ENCODE assay signal across 19 cellular contexts in the genomic region with DNA sequence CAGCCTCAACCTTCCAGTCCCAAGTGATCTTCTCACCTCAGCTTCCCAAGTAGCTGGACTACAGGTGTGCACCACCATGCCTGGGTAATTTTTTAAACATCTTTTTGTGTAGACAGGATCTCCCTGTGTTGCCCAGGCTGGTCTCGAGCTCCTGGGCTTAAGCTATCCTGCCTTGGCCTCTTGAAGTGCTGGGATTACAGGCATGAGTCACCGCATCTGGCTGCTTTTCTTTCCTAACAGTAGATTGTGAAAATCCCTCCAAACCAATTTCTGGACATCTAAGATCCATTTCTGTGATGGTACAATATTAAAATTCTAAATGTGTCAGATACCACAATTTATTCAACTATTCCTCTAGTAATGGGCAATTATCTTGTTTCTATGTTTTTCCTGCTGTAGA. TPM values are rescaled to one million over a fixed set of nuclear protein-coding genes. Genes with fewer than 3 reads are reported as not detected.
DNase-seq lines count a peak whose midpoint lies in the region; ATAC-seq, FAIRE-seq and TF ChIP-seq lines count a peak whose summit lies in the region.
"Had no signal": no experiment of that assay in that cellular context is flagged by ENCODE, and none has a peak within 500 bp of the region (broad histone marks: within the 10 kb centered on the region; RNA-seq: fewer than 3 reads in every experiment).

No MANE protein-coding gene starts in this region.

- H3K9ac ChIP-seq in keratinocyte (ENCODE audit: control insufficient read depth, extremely low read depth, insufficient read depth, low read length), result no peak overlapping the region
- H3K9ac ChIP-seq in colonic mucosa (ENCODE audit: low read depth in 2 of 2, low read length in 2 of 2), result no peak overlapping the region
- H3K9ac ChIP-seq: SK-N-SH had no signal

- peak; percentile 17 for FAIRE-seq in keratinocyte (lab: Jason Lieb, UNC)
- FAIRE-seq: HTR-8/SVneo had no signal

- CTCF ChIA-PET in BJ (lab: Yijun Ruan, JAX), result interaction anchor here (1.0 kb wide), 1 partner anchor 8 kb away, joined by 3 read pairs; no protein-coding TSS in a partner anchor

- H4K20me1 ChIP-seq in keratinocyte (ENCODE audit: control insufficient read depth, extremely low read depth, insufficient read depth, low read length), result no peaks in the 10 kb centered on the region

- H3K4me1 ChIP-seq in keratinocyte (ENCODE audit: control insufficient read depth, extremely low read depth, insufficient read depth, low read length), result peaks cover 4% of the 10 kb centered on the region
- H3K4me1 ChIP-seq in colonic mucosa, result no peaks in the 10 kb centered on the region

- H3K9me1 ChIP-seq in keratinocyte (ENCODE audit: control insufficient read depth, extremely low read depth, insufficient read depth, low read length), result no peaks in the 10 kb centered on the region

- POLR2A ChIA-PET in BJ (lab: Charles Lee), result interaction anchor here (0.6 kb wide), 1 partner anchor 117 kb away, joined by 3 read pairs; no protein-coding TSS in a partner anchor

- H3K4me3 ChIP-seq in BJ (ENCODE audit: low read depth, low read length) (no peak overlapping the region), keratinocyte (ENCODE audit: control insufficient read depth in 2 of 3, extremely low read depth in 1 of 3, insufficient read depth in 2 of 3, low read depth in 1 of 3, low read length in 3 of 3) (no peak overlapping the region), colonic mucosa (no peak overlapping the region)
- H3K4me3 ChIP-seq: stomach had no signal

- peaks cover 1% of the 10 kb centered on the region; the same call in 1 of the 2 replicates for H3K36me3 ChIP-seq in BJ (ENCODE audit: control insufficient read depth, insufficient read depth, low read length)
- peaks cover 8 to 9% of the 10 kb centered on the region in 2 experiments for H3K36me3 ChIP-seq in keratinocyte (ENCODE audit: control insufficient read depth in 2 of 2, extremely low read depth in 1 of 2, insufficient read depth in 2 of 2, low read length in 2 of 2)
- no peaks in the 10 kb centered on the region for H3K36me3 ChIP-seq in colonic mucosa

- no peaks in the 10 kb centered on the region for H3K79me2 ChIP-seq in keratinocyte (ENCODE audit: control insufficient read depth, insufficient read depth, low read length)

- DNase-seq in BJ (ENCODE audit: low read depth), result peak; percentile 5
- peak; percentile 48 for DNase-seq in LHCN-M2 (ENCODE audit: low read depth)
- DNase-seq in brain pericyte (ENCODE audit: low read depth, low spot score), result peak; percentile 1
- no peak for DNase-seq in keratinocyte (ENCODE audit: low read depth, low spot score)
- DNase-seq in colonic mucosa, result no peak
- no peak for DNase-seq in COR-L47 (lab: John Stamatoyannopoulos, UW)
- no peak for DNase-seq in mesenteric fat pad (ENCODE audit: low spot score)
- DNase-seq: C1 segment of cervical spinal cord; effector memory CD4-positive, alpha-beta T cell; GF-D8; glutamatergic neuron; H9; left colon; NCI-H2171; SK-N-SH; stomach had no signal

- TF ChIP-seq CTCF in BJ (IDR thresholded peaks at IDR 0.05; ENCODE audit: insufficient read depth, low read depth, low read length), result no peak
- no peak for TF ChIP-seq CTCF in keratinocyte (optimal IDR thresholded peaks at IDR 0.05 in 1 of 3, IDR thresholded peaks at IDR 0.05 in 1 of 3, conservative IDR thresholded peaks at IDR 0.05 in 1 of 3; ENCODE audit: extremely low read depth in 1 of 3, insufficient read depth in 2 of 3, low read length in 3 of 3)
- no peak for TF ChIP-seq CTCF in colonic mucosa (IDR thresholded peaks at IDR 0.05)

- H2AFZ ChIP-seq in keratinocyte (ENCODE audit: control insufficient read depth, low read length), result no peak overlapping the region

- H3K4me2 ChIP-seq in keratinocyte (ENCODE audit: control insufficient read depth, extremely low read depth, insufficient read depth, low read depth, low read length), result no peak overlapping the region
- H3K4me2 ChIP-seq: SK-N-SH had no signal

- intact Hi-C loops in colonic mucosa (cut with DNase I), result no loop called here

- H3K9me3 ChIP-seq in keratinocyte (ENCODE audit: control insufficient read depth, low read depth, low read length) (no peaks in the 10 kb centered on the region), colonic mucosa (no peaks in the 10 kb centered on the region)
- H3K9me3 ChIP-seq: SK-N-SH, stomach had no signal

- H3K27ac ChIP-seq in keratinocyte (ENCODE audit: control insufficient read depth, insufficient read depth, low read length) (no peak overlapping the region), colonic mucosa (no peak overlapping the region)
- H3K27ac ChIP-seq: stomach had no signal

- ATAC-seq in HG03175 (IDR thresholded peaks at IDR 0.05; ENCODE audit: unreplicated experiment), result no peak
- ATAC-seq: left colon, WTC11 had no signal

- dilution Hi-C loops in keratinocyte (cut with MboI; ENCODE audit: extremely low pct_ligation_motif_present, low sequenced_read_pairs), result no loop called here

- no peaks in the 10 kb centered on the region for H3K27me3 ChIP-seq in BJ (ENCODE audit: control insufficient read depth, insufficient read depth, low read length)
- no peaks in the 10 kb centered on the region for H3K27me3 ChIP-seq in keratinocyte (ENCODE audit: control insufficient read depth, extremely low read depth, insufficient read depth, low read length)
- no peaks in the 10 kb centered on the region for H3K27me3 ChIP-seq in colonic mucosa
- H3K27me3 ChIP-seq: stomach had no signal

RNA-seq across cellular contexts. Expression of gene RAB18, which starts 38.7 kb away (rescaled TPM):
- 15.6 and 61.8 TPM in 2 replicates for polyA plus RNA-seq in BJ (2011; rRNA removed)
- polyA minus RNA-seq in BJ (2011; rRNA and poly(A)+ RNA removed), result 14.6 and 15.9 TPM in 2 replicates
- 34.0 and 40.9 TPM in 2 replicates for total RNA-seq in LHCN-M2 (2014; rRNA removed)
- polyA plus RNA-seq in LHCN-M2 (2012), result 47.9 TPM
- polyA plus RNA-seq in keratinocyte, result 72.6 to 179 TPM (median 94.4 TPM) in 3 replicates
- polyA plus RNA-seq in keratinocyte (2011; ENCODE audit: low read depth), result 137 TPM
- polyA plus RNA-seq in keratinocyte (2011; cell fraction: cytosol; rRNA removed), result 96.3 and 190 TPM in 2 replicates
- polyA plus RNA-seq in keratinocyte (2011; cell fraction: nucleus; rRNA removed), result 62.0 and 102 TPM in 2 replicates
- 107 and 125 TPM in 2 replicates for polyA plus RNA-seq in keratinocyte (2012; ENCODE audit: low replicate concordance)
- 5.0 to 60.1 TPM (median 26.0 TPM) in 3 replicates for polyA minus RNA-seq in keratinocyte
- polyA minus RNA-seq in keratinocyte (2011; cell fraction: cytosol; rRNA and poly(A)+ RNA removed), result 49.7 TPM
- 23.1 and 49.6 TPM in 2 replicates for polyA minus RNA-seq in keratinocyte (2011; cell fraction: nucleus; rRNA and poly(A)+ RNA removed)
- total RNA-seq in colonic mucosa, result 100 to 1,000 TPM in 1 of 2 donors, 10 to 100 TPM in 1; 79.2 to 114 TPM
- 107 TPM for total RNA-seq in mesenteric fat pad

Comparison
In these comparisons a context has a peak if more than half of its experiments do, and no peak if none do; other contexts are left out.
1. DNase-seq: peak in BJ (single experiment), LHCN-M2 (single experiment) and brain pericyte (single experiment); none in keratinocyte (single experiment), colonic mucosa (single experiment), COR-L47 (single experiment) and mesenteric fat pad (single experiment).